21 cellular contexts compared by ENCODE assay signal in genomic region chrX:149759824-149760223, GRCh38. TPM values are rescaled to one million over a fixed set of nuclear protein-coding genes. Genes with fewer than 3 reads are reported as not detected.
DNase-seq lines count a peak whose midpoint lies in the region; ATAC-seq and TF ChIP-seq lines count a peak whose summit lies in the region.
"Had no signal": no experiment of that assay in that cellular context is flagged by ENCODE, and none has a peak within 500 bp of the region (broad histone marks: within the 10 kb centered on the region; RNA-seq: fewer than 3 reads in every experiment).

No MANE protein-coding gene starts in this region.

- no peaks in the 10 kb centered on the region for H3K27me3 ChIP-seq in colonic mucosa
- H3K27me3 ChIP-seq: BLaER1 had no signal

- peaks cover 31% of the 10 kb centered on the region for H3K27me3 Mint-ChIP-seq in activated T-cell treated with anti-CD3 and anti-CD28 coated beads, Interleukin-2, amount 50 U/mL, for 24 hours
- H3K27me3 Mint-ChIP-seq in naive thymus-derived CD8-positive, alpha-beta T cell = no peaks in the 10 kb centered on the region

- no peaks in the 10 kb centered on the region for H3K4me1 ChIP-seq in colonic mucosa
- H3K4me1 ChIP-seq: BLaER1, HAP-1 had no signal

- ATAC-seq in naive thymus-derived CD8-positive, alpha-beta T cell = no peak

- no peak overlapping the region for H3K9ac ChIP-seq in colonic mucosa (ENCODE audit: low read depth in 2 of 2, low read length in 2 of 2)
- H3K9ac ChIP-seq: BLaER1, GM23248 had no signal

- intact Hi-C loops in colonic mucosa (cut with DNase I) = no loop called here
- intact Hi-C loops in posterior vena cava (cut with DNase I) = no loop called here

- no peak overlapping the region for H3K4me3 Mint-ChIP-seq in activated T-cell treated with anti-CD3 and anti-CD28 coated beads, Interleukin-2, amount 50 U/mL, for 24 hours
- no peak overlapping the region for H3K4me3 Mint-ChIP-seq in naive thymus-derived CD8-positive, alpha-beta T cell
- H3K4me3 Mint-ChIP-seq: CD14-positive monocyte; CD4-positive, alpha-beta memory T cell had no signal

- H3K4me1 Mint-ChIP-seq in activated T-cell treated with anti-CD3 and anti-CD28 coated beads, Interleukin-2, amount 50 U/mL, for 24 hours (ENCODE audit: low read depth) = no peaks in the 10 kb centered on the region
- no peaks in the 10 kb centered on the region for H3K4me1 Mint-ChIP-seq in naive thymus-derived CD8-positive, alpha-beta T cell
- H3K4me1 Mint-ChIP-seq: CD14-positive monocyte; CD4-positive, alpha-beta memory T cell had no signal

- no peak overlapping the region for H3K27ac Mint-ChIP-seq in activated T-cell treated with anti-CD3 and anti-CD28 coated beads, Interleukin-2, amount 50 U/mL, for 24 hours
- no peak overlapping the region for H3K27ac Mint-ChIP-seq in naive thymus-derived CD8-positive, alpha-beta T cell
- H3K27ac Mint-ChIP-seq: CD14-positive monocyte had no signal

- POLR2A ChIA-PET in naive thymus-derived CD8-positive, alpha-beta T cell (lab: Charles Lee) = no interaction called here

- no peaks in the 10 kb centered on the region for H3K36me3 Mint-ChIP-seq in activated T-cell treated with anti-CD3 and anti-CD28 coated beads, Interleukin-2, amount 50 U/mL, for 24 hours (ENCODE audit: low read depth)
- H3K36me3 Mint-ChIP-seq in naive thymus-derived CD8-positive, alpha-beta T cell = no peaks in the 10 kb centered on the region
- H3K36me3 Mint-ChIP-seq: CD14-positive monocyte; CD4-positive, alpha-beta memory T cell had no signal

- H3K27ac ChIP-seq in colonic mucosa = no peak overlapping the region
- H3K27ac ChIP-seq: 22Rv1, BLaER1, GM23248 had no signal

- TF ChIP-seq CTCF in colonic mucosa (IDR thresholded peaks at IDR 0.05) = no peak

- H3K4me3 ChIP-seq in colonic mucosa = no peak overlapping the region
- H3K4me3 ChIP-seq: BLaER1, GM23248, HAP-1 had no signal

- peak; percentile 17 for DNase-seq in activated T-cell treated with anti-CD3 and anti-CD28 coated beads, Interleukin-2, amount 50 U/mL, for 24 hours
- no peak for DNase-seq in activated T-cell treated with anti-CD3 and anti-CD28 coated beads for 4 hours
- peak; percentile 9 for DNase-seq in colonic mucosa
- peak; percentile 50 for DNase-seq in posterior vena cava (ENCODE audit: low spot score)
- DNase-seq in A172 (ENCODE audit: low spot score) = no peak
- no peak for DNase-seq in naive thymus-derived CD8-positive, alpha-beta T cell
- DNase-seq in NCI-H226 = no peak
- DNase-seq: CD4-positive, alpha-beta memory T cell; DMS153; DMS79; GDM1; GM23248; IMR-90 had no signal

- no peaks in the 10 kb centered on the region for H3K36me3 ChIP-seq in colonic mucosa
- H3K36me3 ChIP-seq: BLaER1, HAP-1 had no signal

- no peaks in the 10 kb centered on the region for H3K9me3 Mint-ChIP-seq in activated T-cell treated with anti-CD3 and anti-CD28 coated beads, Interleukin-2, amount 50 U/mL, for 24 hours
- H3K9me3 Mint-ChIP-seq in naive thymus-derived CD8-positive, alpha-beta T cell = no peaks in the 10 kb centered on the region
- H3K9me3 Mint-ChIP-seq: CD4-positive, alpha-beta memory T cell had no signal

- H3K9me3 ChIP-seq in colonic mucosa = no peaks in the 10 kb centered on the region
- H3K9me3 ChIP-seq: BLaER1, HAP-1 had no signal

RNA-seq across cellular contexts. Expression of gene HSFX1, which starts 14.0 kb away (rescaled TPM):
- total RNA-seq in colonic mucosa (1 to 10 TPM in 1 of 2 donors, under 1 TPM in 1; 0.74 to 2.0 TPM), posterior vena cava (1 to 10 TPM; 1.0 to 1.4 TPM)
- 0.19 and 0.84 TPM in 2 replicates for total RNA-seq in A172 (2014; rRNA removed; shearing (Covaris generic))
- total RNA-seq in naive thymus-derived CD8-positive, alpha-beta T cell = 1 to 10 TPM in 1 of 2 experiments, under 1 TPM in 1; 0.62 to 1.4 TPM
- under 1 TPM in 2 of 3 donors, not detected in 1; 0.11 to 0.26 TPM for polyA plus RNA-seq in naive thymus-derived CD8-positive, alpha-beta T cell
- total RNA-seq: H4 had no signal
- polyA plus RNA-seq: CD14-positive monocyte; CD4-positive, alpha-beta memory T cell; GM23248 had no signal

RNA-seq across cellular contexts. Expression of gene MAGEA9, which starts 21.9 kb away (rescaled TPM):
- not detected for total RNA-seq in colonic mucosa
- total RNA-seq in posterior vena cava = not detected
- total RNA-seq in A172 (2014; rRNA removed; shearing (Covaris generic)) = not detected in 2 replicates
- total RNA-seq in naive thymus-derived CD8-positive, alpha-beta T cell = not detected
- polyA plus RNA-seq in naive thymus-derived CD8-positive, alpha-beta T cell = not detected
- total RNA-seq: A673; CD4-positive, alpha-beta memory T cell; Daoy; GM23248; H4; IMR-90 had no signal
- polyA plus RNA-seq: AG04450; CD14-positive monocyte; CD4-positive, alpha-beta memory T cell; GM23248; IMR-90 had no signal

RNA-seq across cellular contexts. Expression of gene MAGEA11, which starts 48.0 kb away (rescaled TPM):
- total RNA-seq in colonic mucosa = not detected
- not detected for total RNA-seq in posterior vena cava
- total RNA-seq in A172 (2014; rRNA removed; shearing (Covaris generic)) = not detected in 2 replicates
- total RNA-seq in naive thymus-derived CD8-positive, alpha-beta T cell = not detected
- polyA plus RNA-seq in naive thymus-derived CD8-positive, alpha-beta T cell = not detected
- total RNA-seq: A673; CD4-positive, alpha-beta memory T cell; GM23248; IMR-90 had no signal
- polyA plus RNA-seq: AG04450; CD14-positive monocyte; CD4-positive, alpha-beta memory T cell; GM23248; IMR-90 had no signal

Comparison
In these comparisons a context has a peak if more than half of its experiments do, and no peak if none do; other contexts are left out.
1. DNase-seq: peak in activated T-cell treated with anti-CD3 and anti-CD28 coated beads, Interleukin-2, amount 50 U/mL, for 24 hours (single experiment), colonic mucosa (single experiment) and posterior vena cava (single experiment); none in activated T-cell treated with anti-CD3 and anti-CD28 coated beads for 4 hours (single experiment), A172 (single experiment), naive thymus-derived CD8-positive, alpha-beta T cell (0 of 10) and NCI-H226 (single experiment).